ENCODE assay signal across 9 cellular contexts in genomic region chr1:3906672-3907020, GRCh38. TPM values are rescaled to one million over a fixed set of nuclear protein-coding genes. Genes with fewer than 3 reads are reported as not detected.
DNase-seq lines count a peak whose midpoint lies in the region; ATAC-seq and TF ChIP-seq lines count a peak whose summit lies in the region.
"Had no signal": no experiment of that assay in that cellular context is flagged by ENCODE, and none has a peak within 500 bp of the region (broad histone marks: within the 10 kb centered on the region; RNA-seq: fewer than 3 reads in every experiment).

No MANE protein-coding gene starts in this region.

- DNase-seq in RWPE2 (ENCODE audit: low spot score): peak; percentile 51
- DNase-seq in lower lobe of right lung: peak; percentile 25
- DNase-seq in NCI-H1092 treated with DMSO at 0.1 percent for 48 hours (lab: John Stamatoyannopoulos, UW): no peak
- no peak for DNase-seq in NCI-H1436 (lab: John Stamatoyannopoulos, UW)
- no peak for DNase-seq in mucosa of descending colon
- DNase-seq in NCI-H146 (lab: John Stamatoyannopoulos, UW): no peak

- ATAC-seq in RWPE2 (ENCODE audit: low read depth): no peak
- no peak for ATAC-seq in lower lobe of right lung
- ATAC-seq in mucosa of descending colon: no peak

- TF ChIP-seq CTCF in DOHH2 (IDR thresholded peaks at IDR 0.05; ENCODE audit: low read depth, low read length, poor library complexity, severe bottlenecking) (no peak), RWPE2 (IDR thresholded peaks at IDR 0.05; ENCODE audit: poor library complexity, severe bottlenecking) (no peak), lower lobe of right lung (IDR thresholded peaks at IDR 0.05) (no peak), mucosa of descending colon (IDR thresholded peaks at IDR 0.05) (no peak)

- H3K36me3 ChIP-seq in BLaER1 (no peaks in the 10 kb centered on the region), DOHH2 (ENCODE audit: control insufficient read depth, low read length) (peaks cover 23% of the 10 kb centered on the region), RWPE2 (ENCODE audit: low read depth) (no peaks in the 10 kb centered on the region), lower lobe of right lung (no peaks in the 10 kb centered on the region), mucosa of descending colon (ENCODE audit: low read depth) (no peaks in the 10 kb centered on the region)

- intact Hi-C loops in lower lobe of right lung (cut with DNase I): no loop called here
- intact Hi-C loops in mucosa of descending colon (cut with DNase I, micrococcal nuclease): no loop called here

- H3K9me3 ChIP-seq in BLaER1 (no peaks in the 10 kb centered on the region), DOHH2 (ENCODE audit: control insufficient read depth, insufficient read depth, low read length) (no peaks in the 10 kb centered on the region), RWPE2 (ENCODE audit: severe bottlenecking) (no peaks in the 10 kb centered on the region), lower lobe of right lung (no peaks in the 10 kb centered on the region), mucosa of descending colon (no peaks in the 10 kb centered on the region)

- no peak overlapping the region for H3K9ac ChIP-seq in BLaER1

- peaks cover 31% of the 10 kb centered on the region for H3F3A ChIP-seq in DOHH2 (ENCODE audit: control insufficient read depth, insufficient read depth)

- no peaks in the 10 kb centered on the region for H3K9me2 ChIP-seq in DOHH2 (replicated peaks; ENCODE audit: control insufficient read depth, low read length)

- no peaks in the 10 kb centered on the region for H4K20me1 ChIP-seq in BLaER1
- no peaks in the 10 kb centered on the region for H4K20me1 ChIP-seq in DOHH2 (ENCODE audit: control insufficient read depth, insufficient read depth, low read depth, low read length)

- peak overlapping the region; percentile 97 for H3K4me2 ChIP-seq in BLaER1
- peak overlapping the region; percentile 100 for H3K4me2 ChIP-seq in DOHH2 (ENCODE audit: low read length)
- H3K4me2 ChIP-seq: GM23338 had no signal

- H3K4me3 ChIP-seq in BLaER1: no peak overlapping the region
- peak overlapping the region; percentile 81; the same call in 1 of the 2 replicates for H3K4me3 ChIP-seq in DOHH2 (ENCODE audit: low read length)
- H3K4me3 ChIP-seq in RWPE2 (ENCODE audit: severe bottlenecking): no peak overlapping the region
- no peak overlapping the region for H3K4me3 ChIP-seq in lower lobe of right lung
- no peak overlapping the region for H3K4me3 ChIP-seq in mucosa of descending colon
- H3K4me3 ChIP-seq: GM23338 had no signal

- H3K79me2 ChIP-seq in DOHH2 (ENCODE audit: control insufficient read depth, low read length): peaks cover 21% of the 10 kb centered on the region

- H3K27me3 ChIP-seq in BLaER1: no peaks in the 10 kb centered on the region
- no peaks in the 10 kb centered on the region for H3K27me3 ChIP-seq in DOHH2 (ENCODE audit: control insufficient read depth, low read length)
- no peaks in the 10 kb centered on the region for H3K27me3 ChIP-seq in RWPE2 (ENCODE audit: insufficient read depth, poor library complexity, severe bottlenecking)
- peaks cover 22% of the 10 kb centered on the region for H3K27me3 ChIP-seq in lower lobe of right lung (ENCODE audit: low read depth)

- no peak overlapping the region for H3K27ac ChIP-seq in BLaER1
- H3K27ac ChIP-seq in DOHH2 (ENCODE audit: low read depth, low read length): peak overlapping the region; percentile 46
- no peak overlapping the region for H3K27ac ChIP-seq in RWPE2 (ENCODE audit: poor library complexity, severe bottlenecking)
- no peak overlapping the region for H3K27ac ChIP-seq in lower lobe of right lung

- H3K4me1 ChIP-seq in BLaER1: peaks cover 100% of the 10 kb centered on the region
- peaks cover 99% of the 10 kb centered on the region for H3K4me1 ChIP-seq in DOHH2 (ENCODE audit: control insufficient read depth, low read length)
- H3K4me1 ChIP-seq in RWPE2 (ENCODE audit: insufficient read depth, poor library complexity, severe bottlenecking): no peaks in the 10 kb centered on the region
- H3K4me1 ChIP-seq in lower lobe of right lung: peaks cover 6% of the 10 kb centered on the region
- peaks cover 14% of the 10 kb centered on the region for H3K4me1 ChIP-seq in mucosa of descending colon (ENCODE audit: low read depth)

RNA-seq across cellular contexts. Expression of gene C1orf174, which starts 6.6 kb away (rescaled TPM):
- total RNA-seq in lower lobe of right lung: 19.8 TPM
- total RNA-seq in mucosa of descending colon: 10 to 100 TPM; 19.3 to 23.7 (median 21.8) TPM

RNA-seq across cellular contexts. Expression of gene DFFB, which starts 49.4 kb away (rescaled TPM):
- total RNA-seq in lower lobe of right lung (10.6 TPM), mucosa of descending colon (1 to 10 TPM; 7.6 to 9.2 (median 8.4) TPM)

RNA-seq across cellular contexts. Expression of gene CEP104, which starts 49.6 kb away (rescaled TPM):
- total RNA-seq in lower lobe of right lung (53.9 TPM), mucosa of descending colon (10 to 100 TPM; 33.4 to 62.0 (median 36.1) TPM)

Comparison
In these comparisons a context has a peak if more than half of its experiments do, and no peak if none do; other contexts are left out.
1. DNase-seq: peak in RWPE2 (single experiment) and lower lobe of right lung (single experiment); none in NCI-H1092 treated with DMSO at 0.1 percent for 48 hours (single experiment), NCI-H1436 (single experiment), mucosa of descending colon (0 of 3) and NCI-H146 (single experiment).